ENCODE assay signal across 18 cellular contexts in genomic region chr6:82361631-82362030, GRCh38.
"Had no signal": no experiment of that assay in that cellular context is flagged by ENCODE, and none has a peak within 500 bp of the region (broad histone marks: within the 10 kb centered on the region; RNA-seq: fewer than 3 reads in every experiment).

No MANE protein-coding gene starts in this region.

- H3K36me3 ChIP-seq: heart left ventricle, left lung, ovary, thoracic aorta had no signal

- DNase-seq: activated CD4-positive, CD25-positive, alpha-beta regulatory T cell treated with anti-CD3 and anti-CD28 coated beads, Interleukin-2, amount 50 U/mL, for 72 hours; activated CD8-positive, alpha-beta memory T cell treated with anti-CD3 and anti-CD28 coated beads for 24 hours; activated CD8-positive, alpha-beta memory T cell treated with anti-CD3 and anti-CD28 coated beads, Interleukin-2, amount 50 U/mL, for 48 hours; activated effector memory CD4-positive, alpha-beta T cell treated with Interleukin-2 at 50 U/mL for 16 hours; activated naive CD4-positive, alpha-beta T cell treated with anti-CD3 and anti-CD28 coated beads, Interleukin-2, amount 10 ng/mL, durations not matched to agents 7 days and 5 days; activated naive CD8-positive, alpha-beta T cell treated with anti-CD3 and anti-CD28 coated beads, Interleukin-2, amount 50 U/mL, for 24 hours; activated T-cell treated with anti-CD3 and anti-CD28 coated beads, Interleukin-2, amount 50 U/mL, for 48 hours; aorta; cortex of kidney; effector CD8-positive, alpha-beta T cell; foreskin melanocyte; heart left ventricle; left lung; ovary; stimulated activated CD4-positive, alpha-beta T cell treated with anti-CD3 and anti-CD28 coated beads, Interleukin-4, amount 100 ng/mL, for 4 hours had no signal

- H3K9me3 Mint-ChIP-seq: activated naive CD4-positive, alpha-beta T cell treated with anti-CD3 and anti-CD28 coated beads, Interleukin-2, amount 10 ng/mL, durations not matched to agents 7 days and 5 days; activated naive CD8-positive, alpha-beta T cell treated with anti-CD3 and anti-CD28 coated beads, Interleukin-2, amount 50 U/mL, for 24 hours; stimulated activated memory B cell treated with anti-CD40 and anti-IgM and Interleukin-4, amounts not matched to agents 10 μg/mL and 1 μg/mL and 100 μg/mL, for 72 hours had no signal

- H3K4me3 ChIP-seq: heart left ventricle, left lung, ovary, thoracic aorta had no signal

- H3K27ac ChIP-seq: heart left ventricle, left lung, ovary, thoracic aorta, VCaP had no signal

- H3K36me3 Mint-ChIP-seq: activated naive CD4-positive, alpha-beta T cell treated with anti-CD3 and anti-CD28 coated beads, Interleukin-2, amount 10 ng/mL, durations not matched to agents 7 days and 5 days; stimulated activated memory B cell treated with anti-CD40 and anti-IgM and Interleukin-4, amounts not matched to agents 10 μg/mL and 1 μg/mL and 100 μg/mL, for 72 hours had no signal

- H3K27ac Mint-ChIP-seq: activated naive CD4-positive, alpha-beta T cell treated with anti-CD3 and anti-CD28 coated beads, Interleukin-2, amount 10 ng/mL, durations not matched to agents 7 days and 5 days; activated naive CD8-positive, alpha-beta T cell treated with anti-CD3 and anti-CD28 coated beads, Interleukin-2, amount 50 U/mL, for 24 hours; stimulated activated memory B cell treated with anti-CD40 and anti-IgM and Interleukin-4, amounts not matched to agents 10 μg/mL and 1 μg/mL and 100 μg/mL, for 72 hours had no signal

- H3K4me3 Mint-ChIP-seq: activated naive CD4-positive, alpha-beta T cell treated with anti-CD3 and anti-CD28 coated beads, Interleukin-2, amount 10 ng/mL, durations not matched to agents 7 days and 5 days; activated naive CD8-positive, alpha-beta T cell treated with anti-CD3 and anti-CD28 coated beads, Interleukin-2, amount 50 U/mL, for 24 hours; stimulated activated memory B cell treated with anti-CD40 and anti-IgM and Interleukin-4, amounts not matched to agents 10 μg/mL and 1 μg/mL and 100 μg/mL, for 72 hours had no signal

- H3K9me3 ChIP-seq: heart left ventricle, left lung, ovary, thoracic aorta had no signal

- H3K27me3 ChIP-seq: ovary had no signal
